13 cellular contexts compared by ENCODE assay signal in genomic region chr16:53949716-53950410, GRCh38.
DNase-seq lines count a peak whose midpoint lies in the region; ATAC-seq, FAIRE-seq and TF ChIP-seq lines count a peak whose summit lies in the region.
"Had no signal": no experiment of that assay in that cellular context is flagged by ENCODE, and none has a peak within 500 bp of the region (broad histone marks: within the 10 kb centered on the region; RNA-seq: fewer than 3 reads in every experiment).

No MANE protein-coding gene starts in this region.

- H3K4me3 ChIP-seq in MG63 (peak overlapping the region; percentile 21), gastrocnemius medialis (no peak overlapping the region), right atrium auricular region (no peak overlapping the region)
- H3K4me3 ChIP-seq in CD4-positive, alpha-beta memory T cell (ENCODE audit: low read length in 2 of 2) = no peak overlapping the region
- H3K4me3 ChIP-seq: adrenal gland, upper lobe of left lung had no signal

- H3K9me3 Mint-ChIP-seq in CD4-positive, alpha-beta memory T cell = no peaks in the 10 kb centered on the region
- H3K9me3 Mint-ChIP-seq: T-helper 2 cell treated with Interferon-gamma antibody and Interleukin-4, amounts not matched to agents 5 μg/mL and 100 μg/mL, for 36 hours had no signal

- DNase-seq in GM18507 (ENCODE audit: extremely low spot score, insufficient read length, low read depth) (no peak), MG63 (no peak), iris pigment epithelial cell (ENCODE audit: low read depth) (peak; percentile 8), NCI-H524 treated with DMSO at 0.1 percent for 48 hours (lab: John Stamatoyannopoulos, UW) (no peak), gastrocnemius medialis (no peak), right atrium auricular region (ENCODE audit: low spot score) (no peak)
- DNase-seq in CD4-positive, alpha-beta memory T cell = no peak
- DNase-seq: activated CD8-positive, alpha-beta memory T cell treated with anti-CD3 and anti-CD28 coated beads, Interleukin-2, amount 10 ng/mL, durations not matched to agents 7 days and 5 days; adrenal gland; KG1 had no signal

- intact Hi-C loops in gastrocnemius medialis (cut with DNase I; ENCODE audit: low total_unique reads) = loop anchor here (5.0 to 10.0 kb wide), 3 partner anchors 53 to 987 kb away; no protein-coding TSS in a partner anchor
- intact Hi-C loops in CD4-positive, alpha-beta memory T cell (cut with micrococcal nuclease) = no loop called here

- no peak overlapping the region for H3K4me3 Mint-ChIP-seq in CD4-positive, alpha-beta memory T cell
- H3K4me3 Mint-ChIP-seq: activated CD8-positive, alpha-beta memory T cell treated with anti-CD3 and anti-CD28 coated beads, Interleukin-2, amount 10 ng/mL, durations not matched to agents 7 days and 5 days; T-helper 2 cell treated with Interferon-gamma antibody and Interleukin-4, amounts not matched to agents 5 μg/mL and 100 μg/mL, for 36 hours had no signal

- H3K27me3 ChIP-seq in MG63 = no peaks in the 10 kb centered on the region
- H3K27me3 ChIP-seq in gastrocnemius medialis = no peaks in the 10 kb centered on the region
- H3K27me3 ChIP-seq in CD4-positive, alpha-beta memory T cell (ENCODE audit: insufficient read depth, low read length) = no peaks in the 10 kb centered on the region
- H3K27me3 ChIP-seq in right atrium auricular region = no peaks in the 10 kb centered on the region
- H3K27me3 ChIP-seq: adrenal gland, upper lobe of left lung had no signal

- POLR2A ChIA-PET in CD4-positive, alpha-beta memory T cell (lab: Charles Lee; ENCODE audit: partially characterized antibody) = interaction anchor here (0.6 kb wide), 1 partner anchor 24 kb away, joined by 3 read pairs; no protein-coding TSS in a partner anchor

- peaks cover 13 to 14% of the 10 kb centered on the region in 2 donors for H3K4me1 ChIP-seq in gastrocnemius medialis
- peaks cover 8% of the 10 kb centered on the region for H3K4me1 ChIP-seq in CD4-positive, alpha-beta memory T cell (ENCODE audit: insufficient read depth, low read length)
- H3K4me1 ChIP-seq in right atrium auricular region = peaks cover 0 to 6% of the 10 kb centered on the region in 2 donors

- in situ Hi-C loops in gastrocnemius medialis (cut with MboI; ENCODE audit: low sequenced_read_pairs in 4 of 4) = loop anchor here in 1 of 4 donors (25.0 kb wide), 1 partner anchor 1012 kb away; no protein-coding TSS in a partner anchor

- peaks cover 8 to 9% of the 10 kb centered on the region in 2 donors for H3K36me3 Mint-ChIP-seq in CD4-positive, alpha-beta memory T cell

- no peak overlapping the region for H3K27ac ChIP-seq in gastrocnemius medialis
- no peak overlapping the region for H3K27ac ChIP-seq in CD4-positive, alpha-beta memory T cell (ENCODE audit: low read depth, low read length)
- H3K27ac ChIP-seq in right atrium auricular region = no peak overlapping the region
- H3K27ac ChIP-seq: adrenal gland, upper lobe of left lung had no signal

- H3K36me3 ChIP-seq in MG63 (no peaks in the 10 kb centered on the region; the same call in 1 of the 2 replicates), gastrocnemius medialis (no peaks in the 10 kb centered on the region), right atrium auricular region (no peaks in the 10 kb centered on the region)
- H3K36me3 ChIP-seq in CD4-positive, alpha-beta memory T cell (ENCODE audit: insufficient read depth, low read length) = no peaks in the 10 kb centered on the region
- H3K36me3 ChIP-seq: adrenal gland, upper lobe of left lung had no signal

- H3K9me3 ChIP-seq in MG63 (no peaks in the 10 kb centered on the region), gastrocnemius medialis (no peaks in the 10 kb centered on the region), right atrium auricular region (no peaks in the 10 kb centered on the region)
- no peaks in the 10 kb centered on the region for H3K9me3 ChIP-seq in CD4-positive, alpha-beta memory T cell (ENCODE audit: control insufficient read depth in 1 of 2, low read length in 2 of 2)
- H3K9me3 ChIP-seq: adrenal gland, upper lobe of left lung had no signal

- H3K27me3 Mint-ChIP-seq in CD4-positive, alpha-beta memory T cell = no peaks in the 10 kb centered on the region
- H3K27me3 Mint-ChIP-seq: activated CD8-positive, alpha-beta memory T cell treated with anti-CD3 and anti-CD28 coated beads, Interleukin-2, amount 10 ng/mL, durations not matched to agents 7 days and 5 days had no signal

- peak; percentile 49 for FAIRE-seq in GM18507 (lab: Jason Lieb, UNC)

- H3K27ac Mint-ChIP-seq in CD4-positive, alpha-beta memory T cell = peak overlapping the region in 1 of 7 donors; percentile 28
- H3K27ac Mint-ChIP-seq: activated CD8-positive, alpha-beta memory T cell treated with anti-CD3 and anti-CD28 coated beads, Interleukin-2, amount 10 ng/mL, durations not matched to agents 7 days and 5 days; T-helper 2 cell treated with Interferon-gamma antibody and Interleukin-4, amounts not matched to agents 5 μg/mL and 100 μg/mL, for 36 hours had no signal

- TF ChIP-seq POLR2A in gastrocnemius medialis (IDR thresholded peaks at IDR 0.05) = no peak

- CTCF ChIA-PET in CD4-positive, alpha-beta memory T cell (lab: Charles Lee; ENCODE audit: partially characterized antibody) = interaction anchor here (1.7 kb wide), 1 partner anchor 9 kb away, joined by 4 read pairs; no protein-coding TSS in a partner anchor

- peaks cover 22 to 42% (median 30%) of the 10 kb centered on the region in 4 donors for H3K4me1 Mint-ChIP-seq in CD4-positive, alpha-beta memory T cell

- no peak for TF ChIP-seq CTCF in gastrocnemius medialis (IDR thresholded peaks at IDR 0.05 in 4 of 5, conservative IDR thresholded peaks at IDR 0.05 in 1 of 5)
- TF ChIP-seq CTCF in right atrium auricular region (IDR thresholded peaks at IDR 0.05) = no peak

- peak; percentile 62 for ATAC-seq in GM21619 (IDR thresholded peaks at IDR 0.05; ENCODE audit: unreplicated experiment)
- ATAC-seq in gastrocnemius medialis = no peak
- ATAC-seq: activated CD8-positive, alpha-beta memory T cell treated with anti-CD3 and anti-CD28 coated beads, Interleukin-2, amount 10 ng/mL, durations not matched to agents 7 days and 5 days had no signal
